Comparison of ENCODE assay signal across 16 cellular contexts in genomic region chr11:75024068-75024449, GRCh38.
"Had no signal": no experiment of that assay in that cellular context is flagged by ENCODE, and none has a peak within 500 bp of the region (broad histone marks: within the 10 kb centered on the region; RNA-seq: fewer than 3 reads in every experiment).

No MANE protein-coding gene starts in this region.

- H3K4me3 ChIP-seq: lower lobe of right lung, mucosa of descending colon, prostate gland, sigmoid colon, upper lobe of right lung had no signal

- H3K4me1 ChIP-seq: lower lobe of right lung, prostate gland, upper lobe of right lung had no signal

- H3K27ac Mint-ChIP-seq: activated naive CD4-positive, alpha-beta T cell treated with anti-CD3 and anti-CD28 coated beads, Interleukin-2, amount 50 U/mL, for 24 hours; activated T-cell treated with anti-CD3 and anti-CD28 coated beads, Interleukin-2, amount 50 U/mL, for 24 hours; naive thymus-derived CD8-positive, alpha-beta T cell; stimulated activated naive B cell treated with anti-CD40 and anti-IgM and Interleukin-4, amounts not matched to agents 10 μg/mL and 1 μg/mL and 100 μg/mL, for 72 hours had no signal

- H3K4me1 Mint-ChIP-seq: activated naive CD4-positive, alpha-beta T cell treated with anti-CD3 and anti-CD28 coated beads, Interleukin-2, amount 50 U/mL, for 24 hours; naive thymus-derived CD8-positive, alpha-beta T cell had no signal

- H3K9me3 Mint-ChIP-seq: activated naive CD4-positive, alpha-beta T cell treated with anti-CD3 and anti-CD28 coated beads, Interleukin-2, amount 50 U/mL, for 24 hours; activated T-cell treated with anti-CD3 and anti-CD28 coated beads, Interleukin-2, amount 50 U/mL, for 24 hours; stimulated activated naive B cell treated with anti-CD40 and anti-IgM and Interleukin-4, amounts not matched to agents 10 μg/mL and 1 μg/mL and 100 μg/mL, for 72 hours had no signal

- H3K4me3 Mint-ChIP-seq: activated naive CD4-positive, alpha-beta T cell treated with anti-CD3 and anti-CD28 coated beads, Interleukin-2, amount 50 U/mL, for 24 hours; activated T-cell treated with anti-CD3 and anti-CD28 coated beads, Interleukin-2, amount 50 U/mL, for 24 hours; brain; naive thymus-derived CD8-positive, alpha-beta T cell; stimulated activated naive B cell treated with anti-CD40 and anti-IgM and Interleukin-4, amounts not matched to agents 10 μg/mL and 1 μg/mL and 100 μg/mL, for 72 hours had no signal

- H3K27ac ChIP-seq: lower lobe of right lung, prostate gland, sigmoid colon, upper lobe of right lung had no signal

- H3K36me3 Mint-ChIP-seq: activated naive CD4-positive, alpha-beta T cell treated with anti-CD3 and anti-CD28 coated beads, Interleukin-2, amount 50 U/mL, for 24 hours had no signal

- ATAC-seq: activated CD4-positive, CD25-positive, alpha-beta regulatory T cell treated with anti-CD3 and anti-CD28 coated beads, Interleukin-2, amount 50 U/mL, for 24 hours; lower lobe of right lung; naive thymus-derived CD8-positive, alpha-beta T cell; stimulated activated naive B cell treated with anti-CD40 and anti-IgM and Interleukin-4, amounts not matched to agents 10 μg/mL and 1 μg/mL and 100 μg/mL, for 72 hours; upper lobe of right lung had no signal

- H3K27me3 Mint-ChIP-seq: activated naive CD4-positive, alpha-beta T cell treated with anti-CD3 and anti-CD28 coated beads, Interleukin-2, amount 50 U/mL, for 24 hours; activated T-cell treated with anti-CD3 and anti-CD28 coated beads, Interleukin-2, amount 50 U/mL, for 24 hours; naive thymus-derived CD8-positive, alpha-beta T cell; stimulated activated naive B cell treated with anti-CD40 and anti-IgM and Interleukin-4, amounts not matched to agents 10 μg/mL and 1 μg/mL and 100 μg/mL, for 72 hours had no signal

- H3K27me3 ChIP-seq: sigmoid colon, upper lobe of right lung had no signal

- H3K36me3 ChIP-seq: lower lobe of right lung, prostate gland, sigmoid colon, upper lobe of right lung had no signal

- H3K9me3 ChIP-seq: lower lobe of right lung, mucosa of descending colon, prostate gland, sigmoid colon, upper lobe of right lung had no signal

- DNase-seq: activated effector memory CD4-positive, alpha-beta T cell treated with Interleukin-2 at 50 U/mL for 16 hours; activated T-cell treated with anti-CD3 and anti-CD28 coated beads, Interleukin-2, amount 50 U/mL, for 24 hours; amniotic stem cell; cerebellar nuclear complex; kidney glomerular epithelial cell; lower lobe of right lung; mucosa of descending colon; naive thymus-derived CD8-positive, alpha-beta T cell; sigmoid colon; stimulated activated CD4-positive, alpha-beta T cell treated with anti-CD3 and anti-CD28 coated beads, Interleukin-2, amount 100 ng/mL, for 24 hours; stimulated activated naive B cell treated with anti-CD40 and anti-IgM and Interleukin-4, amounts not matched to agents 10 μg/mL and 1 μg/mL and 100 μg/mL, for 72 hours; upper lobe of right lung had no signal
